Comparison of ENCODE assay signal across 20 cellular contexts in genomic region chr9:122477346-122477745, GRCh38. TPM values are rescaled to one million over a fixed set of nuclear protein-coding genes. Genes with fewer than 3 reads are reported as not detected.
DNase-seq lines count a peak whose midpoint lies in the region; ATAC-seq, FAIRE-seq and TF ChIP-seq lines count a peak whose summit lies in the region.
"Had no signal": no experiment of that assay in that cellular context is flagged by ENCODE, and none has a peak within 500 bp of the region (broad histone marks: within the 10 kb centered on the region; RNA-seq: fewer than 3 reads in every experiment).

No MANE protein-coding gene starts in this region.

- no peak overlapping the region for H3K4me3 Mint-ChIP-seq in activated CD8-positive, alpha-beta T cell treated with anti-CD3 and anti-CD28 coated beads for 36 hours
- H3K4me3 Mint-ChIP-seq in activated CD8-positive, alpha-beta T cell treated with anti-CD3 and anti-CD28 coated beads, Interleukin-2, amount 10 ng/mL, durations not matched to agents 7 days and 5 days, result no peak overlapping the region
- H3K4me3 Mint-ChIP-seq in stimulated activated naive CD8-positive, alpha-beta T cell treated with anti-CD3 and anti-CD28 coated beads, Interleukin-15, amount 100 ng/mL, for 72 hours, result no peak overlapping the region
- H3K4me3 Mint-ChIP-seq: CD4-positive, CD25-positive, alpha-beta regulatory T cell; H9; HFFc6 had no signal

- H3K4me2 ChIP-seq in GM12878 (ENCODE audit: control insufficient read depth, insufficient read depth) (no peak overlapping the region), PC-9 (no peak overlapping the region)

- H3K9ac ChIP-seq in GM12878 (ENCODE audit: control insufficient read depth, insufficient read depth, low read length), result no peak overlapping the region
- H3K9ac ChIP-seq: GM23248 had no signal

- CTCF ChIA-PET in activated CD8-positive, alpha-beta T cell treated with anti-CD3 and anti-CD28 coated beads for 36 hours (lab: Charles Lee), result interaction anchor here (1.4 kb wide), 1 partner anchor 21 kb away, joined by 4 read pairs; no protein-coding TSS in a partner anchor
- CTCF ChIA-PET in activated CD8-positive, alpha-beta T cell treated with anti-CD3 and anti-CD28 coated beads, Interleukin-2, amount 10 ng/mL, durations not matched to agents 7 days and 5 days (lab: Charles Lee), result no interaction called here
- CTCF ChIA-PET in GM12878 (lab: Yijun Ruan, JAX), result interaction anchor here (1.3 to 2.1 kb wide), 2 partner anchors 13 to 21 kb away, joined by 3 to 7 read pairs; no protein-coding TSS in a partner anchor
- CTCF ChIA-PET in PC-9 (lab: Charles Lee), result no interaction called here

- DNase-seq in activated CD8-positive, alpha-beta T cell treated with anti-CD3 and anti-CD28 coated beads for 36 hours, result peak; percentile 11
- no peak for DNase-seq in activated CD8-positive, alpha-beta T cell treated with anti-CD3 and anti-CD28 coated beads, Interleukin-2, amount 10 ng/mL, durations not matched to agents 7 days and 5 days
- no peak for DNase-seq in stimulated activated naive CD8-positive, alpha-beta T cell treated with anti-CD3 and anti-CD28 coated beads, Interleukin-15, Interleukin-2, amounts not matched to agents 100 U/mL and 50 U/mL, for 24 hours
- DNase-seq in stimulated activated naive CD8-positive, alpha-beta T cell treated with anti-CD3 and anti-CD28 coated beads, Interleukin-15, amount 100 ng/mL, for 72 hours, result no peak
- no peak for DNase-seq in GM12878 (ENCODE audit: low read depth, low spot score)
- no peak for DNase-seq in PC-9
- DNase-seq: CD4-positive, CD25-positive, alpha-beta regulatory T cell; DMS79 treated with DMSO at 0.1 percent for 48 hours; GM23248; H9; HFFc6; KG1; NCI-H1092 treated with DMSO at 0.1 percent for 48 hours; NCI-H146; NCI-H2029; NCI-H2227 treated with DMSO at 0.1 percent for 48 hours; NCI-H510A had no signal

- intact Hi-C loops in activated CD8-positive, alpha-beta T cell treated with anti-CD3 and anti-CD28 coated beads for 36 hours (cut with micrococcal nuclease), result no loop called here
- intact Hi-C loops in GM12878 (cut with micrococcal nuclease; ENCODE audit: unreplicated experiment), result no loop called here
- intact Hi-C loops in PC-9 (cut with micrococcal nuclease; ENCODE audit: unreplicated experiment), result no loop called here

- POLR2A ChIA-PET in activated CD8-positive, alpha-beta T cell treated with anti-CD3 and anti-CD28 coated beads for 36 hours (lab: Charles Lee), result no interaction called here
- POLR2A ChIA-PET in activated CD8-positive, alpha-beta T cell treated with anti-CD3 and anti-CD28 coated beads, Interleukin-2, amount 10 ng/mL, durations not matched to agents 7 days and 5 days (lab: Charles Lee), result no interaction called here
- POLR2A ChIA-PET in GM12878 (lab: Charles Lee) (no interaction called here), PC-9 (lab: Charles Lee; ENCODE audit: unreplicated experiment) (no interaction called here)

- in situ Hi-C loops in GM12878 (cut with MboI), result no loop called here

- H3K4me3 ChIP-seq in GM12878, result no peak overlapping the region
- no peak overlapping the region for H3K4me3 ChIP-seq in PC-9
- H3K4me3 ChIP-seq in gastroesophageal sphincter, result no peak overlapping the region
- H3K4me3 ChIP-seq: GM23248 had no signal

- H3K27me3 Mint-ChIP-seq in activated CD8-positive, alpha-beta T cell treated with anti-CD3 and anti-CD28 coated beads for 36 hours, result peaks cover 22% of the 10 kb centered on the region
- peaks cover 26% of the 10 kb centered on the region for H3K27me3 Mint-ChIP-seq in activated CD8-positive, alpha-beta T cell treated with anti-CD3 and anti-CD28 coated beads, Interleukin-2, amount 10 ng/mL, durations not matched to agents 7 days and 5 days (ENCODE audit: low read depth)
- peaks cover 8% of the 10 kb centered on the region for H3K27me3 Mint-ChIP-seq in stimulated activated naive CD8-positive, alpha-beta T cell treated with anti-CD3 and anti-CD28 coated beads, Interleukin-15, amount 100 ng/mL, for 72 hours

- WGBS in GM12878 (ENCODE audit: insufficient coverage, insufficient replicate concordance, low lambda C conversion rate, missing lambda C conversion rate), result 41% methylated on average over 3 of the region's 3 CpGs
- WGBS in gastroesophageal sphincter (ENCODE audit: low coverage in 1 of 2), 2 donors, result 72 to 77% methylated on average over 3 of the region's 3 CpGs

- no peak overlapping the region for H3K27ac ChIP-seq in GM12878 (ENCODE audit: control insufficient read depth, insufficient read depth)
- no peak overlapping the region for H3K27ac ChIP-seq in PC-9
- no peak overlapping the region for H3K27ac ChIP-seq in gastroesophageal sphincter
- H3K27ac ChIP-seq: GM23248 had no signal

- TF ChIP-seq POLR2A in GM12878 (IDR thresholded peaks at IDR 0.05; ENCODE audit: low read depth, low read length), result no peak
- TF ChIP-seq POLR2A in gastroesophageal sphincter (IDR thresholded peaks at IDR 0.05), result no peak

- H3K27me3 ChIP-seq in GM12878 (replicated peaks in 1 of 2; ENCODE audit: control insufficient read depth in 2 of 2, insufficient read depth in 2 of 2, low read length in 1 of 2) (no peaks in the 10 kb centered on the region; a peak in 1 of 4 replicates), PC-9 (ENCODE audit: insufficient read depth, low read depth) (peaks cover 71% of the 10 kb centered on the region), gastroesophageal sphincter (peaks cover 3% of the 10 kb centered on the region)

- H4K20me1 ChIP-seq in GM12878 (ENCODE audit: control insufficient read depth, insufficient read depth), result no peaks in the 10 kb centered on the region
- no peaks in the 10 kb centered on the region for H4K20me1 ChIP-seq in PC-9 (ENCODE audit: insufficient read depth)

- no peaks in the 10 kb centered on the region for H3K36me3 Mint-ChIP-seq in activated CD8-positive, alpha-beta T cell treated with anti-CD3 and anti-CD28 coated beads for 36 hours (ENCODE audit: low read depth)
- H3K36me3 Mint-ChIP-seq in activated CD8-positive, alpha-beta T cell treated with anti-CD3 and anti-CD28 coated beads, Interleukin-2, amount 10 ng/mL, durations not matched to agents 7 days and 5 days (ENCODE audit: low read depth), result no peaks in the 10 kb centered on the region
- H3K36me3 Mint-ChIP-seq: CD4-positive, CD25-positive, alpha-beta regulatory T cell had no signal

- BruUV-seq in GM12878 (replicated peaks; lab: Mats Ljungman, UMichigan) (no TSS peak), PC-9 (replicated peaks; lab: Mats Ljungman, UMichigan) (no TSS peak)

- no peaks in the 10 kb centered on the region for H3K9me2 ChIP-seq in PC-9 (ENCODE audit: insufficient read depth)

- peak; percentile 53 for ATAC-seq in activated CD8-positive, alpha-beta T cell treated with anti-CD3 and anti-CD28 coated beads for 36 hours
- no peak for ATAC-seq in activated CD8-positive, alpha-beta T cell treated with anti-CD3 and anti-CD28 coated beads, Interleukin-2, amount 10 ng/mL, durations not matched to agents 7 days and 5 days
- ATAC-seq in stimulated activated naive CD8-positive, alpha-beta T cell treated with anti-CD3 and anti-CD28 coated beads, Interleukin-15, Interleukin-2, amounts not matched to agents 100 U/mL and 50 U/mL, for 24 hours, result peak; percentile 85
- no peak for ATAC-seq in stimulated activated naive CD8-positive, alpha-beta T cell treated with anti-CD3 and anti-CD28 coated beads, Interleukin-15, amount 100 ng/mL, for 72 hours
- no peak for ATAC-seq in GM12878
- ATAC-seq in gastroesophageal sphincter, result no peak
- ATAC-seq: Panc1 had no signal

- no peak overlapping the region for H3K27ac Mint-ChIP-seq in activated CD8-positive, alpha-beta T cell treated with anti-CD3 and anti-CD28 coated beads for 36 hours
- H3K27ac Mint-ChIP-seq in activated CD8-positive, alpha-beta T cell treated with anti-CD3 and anti-CD28 coated beads, Interleukin-2, amount 10 ng/mL, durations not matched to agents 7 days and 5 days, result no peak overlapping the region
- no peak overlapping the region for H3K27ac Mint-ChIP-seq in stimulated activated naive CD8-positive, alpha-beta T cell treated with anti-CD3 and anti-CD28 coated beads, Interleukin-15, amount 100 ng/mL, for 72 hours
- H3K27ac Mint-ChIP-seq: CD4-positive, CD25-positive, alpha-beta regulatory T cell; H9; HFFc6 had no signal

- no peak for TF ChIP-seq RAD21 in GM12878 (IDR thresholded peaks at IDR 0.05; ENCODE audit: insufficient read depth, low read depth, low read length)

- H3K79me2 ChIP-seq in GM12878 (ENCODE audit: control insufficient read depth, insufficient read depth, low read length), result no peaks in the 10 kb centered on the region
- no peaks in the 10 kb centered on the region for H3K79me2 ChIP-seq in PC-9 (ENCODE audit: low read depth)

- H3K36me3 ChIP-seq in GM12878 (ENCODE audit: control insufficient read depth in 2 of 2, insufficient read depth in 2 of 2, low read length in 1 of 2) (no peaks in the 10 kb centered on the region), PC-9 (ENCODE audit: low read depth) (no peaks in the 10 kb centered on the region), gastroesophageal sphincter (no peaks in the 10 kb centered on the region)

- no peaks in the 10 kb centered on the region for H3K4me1 Mint-ChIP-seq in activated CD8-positive, alpha-beta T cell treated with anti-CD3 and anti-CD28 coated beads for 36 hours (ENCODE audit: low read depth)
- H3K4me1 Mint-ChIP-seq in activated CD8-positive, alpha-beta T cell treated with anti-CD3 and anti-CD28 coated beads, Interleukin-2, amount 10 ng/mL, durations not matched to agents 7 days and 5 days (ENCODE audit: low read depth), result no peaks in the 10 kb centered on the region
- H3K4me1 Mint-ChIP-seq in stimulated activated naive CD8-positive, alpha-beta T cell treated with anti-CD3 and anti-CD28 coated beads, Interleukin-15, amount 100 ng/mL, for 72 hours, result no peaks in the 10 kb centered on the region
- H3K4me1 Mint-ChIP-seq: CD4-positive, CD25-positive, alpha-beta regulatory T cell; H9 had no signal

- no peaks in the 10 kb centered on the region for H3K4me1 ChIP-seq in GM12878 (ENCODE audit: control insufficient read depth, insufficient read depth, low read length)
- no peaks in the 10 kb centered on the region for H3K4me1 ChIP-seq in PC-9 (replicated peaks; ENCODE audit: insufficient read depth)
- H3K4me1 ChIP-seq in gastroesophageal sphincter, result no peaks in the 10 kb centered on the region

- RAD21 ChIA-PET in GM12878 (lab: Charles Lee; ENCODE audit: unreplicated experiment), result no interaction called here

- peak; percentile 56 for FAIRE-seq in GM12878 (lab: Jason Lieb, UNC)

- SMC1A ChIA-PET in GM12878 (lab: Charles Lee; ENCODE audit: uncharacterized antibody, unreplicated experiment), result no interaction called here

- H2AFZ ChIP-seq in GM12878 (ENCODE audit: control insufficient read depth, low read depth, low read length) (no peak overlapping the region), PC-9 (no peak overlapping the region)
- H2AFZ ChIP-seq: GM23248 had no signal

- H3F3A ChIP-seq in PC-9 (ENCODE audit: insufficient read depth, low read depth), result no peaks in the 10 kb centered on the region

- no peak for TF ChIP-seq EP300 in GM12878 (IDR thresholded peaks at IDR 0.05; ENCODE audit: borderline replicate concordance in 1 of 2, control insufficient read depth in 1 of 2, low read depth in 2 of 2, low read length in 2 of 2)
- TF ChIP-seq EP300 in gastroesophageal sphincter (IDR thresholded peaks at IDR 0.05), result no peak

- H3K9me3 Mint-ChIP-seq in activated CD8-positive, alpha-beta T cell treated with anti-CD3 and anti-CD28 coated beads for 36 hours, result no peaks in the 10 kb centered on the region
- H3K9me3 Mint-ChIP-seq in activated CD8-positive, alpha-beta T cell treated with anti-CD3 and anti-CD28 coated beads, Interleukin-2, amount 10 ng/mL, durations not matched to agents 7 days and 5 days (ENCODE audit: insufficient read depth), result no peaks in the 10 kb centered on the region
- H3K9me3 Mint-ChIP-seq in stimulated activated naive CD8-positive, alpha-beta T cell treated with anti-CD3 and anti-CD28 coated beads, Interleukin-15, amount 100 ng/mL, for 72 hours, result no peaks in the 10 kb centered on the region
- H3K9me3 Mint-ChIP-seq: CD4-positive, CD25-positive, alpha-beta regulatory T cell; HFFc6 had no signal

- H3K9me3 ChIP-seq in GM12878 (replicated peaks; ENCODE audit: control insufficient read depth, insufficient read depth, low read length) (no peaks in the 10 kb centered on the region), PC-9 (ENCODE audit: insufficient read depth, low read depth) (no peaks in the 10 kb centered on the region), gastroesophageal sphincter (no peaks in the 10 kb centered on the region)

- TF ChIP-seq CTCF in activated CD8-positive, alpha-beta T cell treated with anti-CD3 and anti-CD28 coated beads for 36 hours (IDR thresholded peaks at IDR 0.05), result no peak
- no peak for TF ChIP-seq CTCF in GM12878 (IDR thresholded peaks at IDR 0.05 in 2 of 3, conservative IDR thresholded peaks at IDR 0.05 in 1 of 3; ENCODE audit: control insufficient read depth in 2 of 3, extremely low read depth in 1 of 3, insufficient read depth in 1 of 3, low read depth in 3 of 3, low read length in 3 of 3)
- no peak for TF ChIP-seq CTCF in PC-9 (conservative IDR thresholded peaks at IDR 0.05)
- TF ChIP-seq CTCF in gastroesophageal sphincter (IDR thresholded peaks at IDR 0.05), result no peak

RNA-seq across cellular contexts. Expression of gene OR1J1, which starts 0.4 kb away (rescaled TPM):
- total RNA-seq in activated CD8-positive, alpha-beta T cell treated with anti-CD3 and anti-CD28 coated beads for 36 hours, result not detected
- not detected for total RNA-seq in activated CD8-positive, alpha-beta T cell treated with anti-CD3 and anti-CD28 coated beads, Interleukin-2, amount 10 ng/mL, durations not matched to agents 7 days and 5 days
- not detected in 2 replicates for total RNA-seq in GM12878 (2013; cell fraction: nucleolus; rRNA removed)
- total RNA-seq in GM12878 (2014; rRNA removed) (not detected in 2 replicates), GM12878 (2014; rRNA removed; fragmentation: Illumina TruSeq; extraction: Trizol) (not detected in 2 replicates), GM12878 (2021) (not detected in 2 replicates), PC-9 (2021) (not detected in 2 replicates), gastroesophageal sphincter (not detected)
- not detected for polyA plus RNA-seq in GM12878 (2011; ENCODE audit: low read depth)
- polyA plus RNA-seq in GM12878 (2011; rRNA removed) (0.07 TPM in 1 of 2 replicates, not detected in the other), GM12878 (2014; fragmentation: Illumina TruSeq; extraction: Trizol) (not detected in 2 replicates), GM12878 (2014; fragmentation: Nextera tagmentation; extraction: Ambion mirVana) (not detected), GM12878 (2014; rRNA removed) (not detected in 2 replicates), GM12878 (2016; fragmentation: Nextera tagmentation; extraction: Ambion mirVana) (not detected)
- not detected in 2 replicates for polyA plus RNA-seq in GM12878 (2011; cell fraction: cytosol; rRNA removed)
- polyA plus RNA-seq in GM12878 (2011; cell fraction: nucleus; rRNA removed), result not detected in 2 replicates
- polyA plus RNA-seq in GM12878 (2012), result not detected in 2 replicates
- polyA minus RNA-seq in GM12878 (2011; rRNA and poly(A)+ RNA removed), result not detected in 2 replicates
- polyA minus RNA-seq in GM12878 (2011; cell fraction: cytosol; rRNA and poly(A)+ RNA removed), result not detected in 2 replicates
- not detected in 2 replicates for polyA minus RNA-seq in GM12878 (2011; cell fraction: nucleus; rRNA and poly(A)+ RNA removed)
- total RNA-seq: CD4-positive, CD25-positive, alpha-beta regulatory T cell; GM23248; H9; HFFc6 had no signal
- polyA plus RNA-seq: BJ; CD4-positive, CD25-positive, alpha-beta regulatory T cell had no signal

RNA-seq across cellular contexts. Expression of gene OR1J2, which starts 33.3 kb away (rescaled TPM):
- total RNA-seq in activated CD8-positive, alpha-beta T cell treated with anti-CD3 and anti-CD28 coated beads for 36 hours, result not detected
- total RNA-seq in activated CD8-positive, alpha-beta T cell treated with anti-CD3 and anti-CD28 coated beads, Interleukin-2, amount 10 ng/mL, durations not matched to agents 7 days and 5 days, result not detected
- 1.6 and 1.8 TPM in 2 replicates for total RNA-seq in GM12878 (2013; cell fraction: nucleolus; rRNA removed)
- not detected in 2 replicates for total RNA-seq in GM12878 (2014; rRNA removed)
- total RNA-seq in GM12878 (2014; rRNA removed; fragmentation: Illumina TruSeq; extraction: Trizol), result not detected in 2 replicates
- not detected in 2 replicates for total RNA-seq in GM12878 (2021)
- polyA plus RNA-seq in GM12878 (2011; ENCODE audit: low read depth), result not detected
- 0.07 and 0.16 TPM in 2 replicates for polyA plus RNA-seq in GM12878 (2011; rRNA removed)
- 0.18 TPM in 1 of 2 replicates, not detected in the other for polyA plus RNA-seq in GM12878 (2011; cell fraction: cytosol; rRNA removed)
- polyA plus RNA-seq in GM12878 (2011; cell fraction: nucleus; rRNA removed), result 0.25 and 0.30 TPM in 2 replicates
- polyA plus RNA-seq in GM12878 (2012), result not detected in 2 replicates
- polyA plus RNA-seq in GM12878 (2014; fragmentation: Illumina TruSeq; extraction: Trizol), result not detected in 2 replicates
- polyA plus RNA-seq in GM12878 (2014; fragmentation: Nextera tagmentation; extraction: Ambion mirVana), result not detected
- not detected in 2 replicates for polyA plus RNA-seq in GM12878 (2014; rRNA removed)
- not detected for polyA plus RNA-seq in GM12878 (2016; fragmentation: Nextera tagmentation; extraction: Ambion mirVana)
- 0.80 and 1.1 TPM in 2 replicates for polyA minus RNA-seq in GM12878 (2011; rRNA and poly(A)+ RNA removed)
- not detected in 2 replicates for polyA minus RNA-seq in GM12878 (2011; cell fraction: cytosol; rRNA and poly(A)+ RNA removed)
- 2.0 and 2.2 TPM in 2 replicates for polyA minus RNA-seq in GM12878 (2011; cell fraction: nucleus; rRNA and poly(A)+ RNA removed)
- total RNA-seq in PC-9 (2021), result not detected in 2 replicates
- not detected for total RNA-seq in gastroesophageal sphincter
- total RNA-seq: H9, HFFc6 had no signal
- polyA plus RNA-seq: CD4-positive, CD25-positive, alpha-beta regulatory T cell had no signal

RNA-seq across cellular contexts. Expression of gene OR1J4, which starts 41.6 kb away (rescaled TPM):
- total RNA-seq in activated CD8-positive, alpha-beta T cell treated with anti-CD3 and anti-CD28 coated beads for 36 hours, result not detected
- total RNA-seq in activated CD8-positive, alpha-beta T cell treated with anti-CD3 and anti-CD28 coated beads, Interleukin-2, amount 10 ng/mL, durations not matched to agents 7 days and 5 days, result not detected
- total RNA-seq in GM12878 (2013; cell fraction: nucleolus; rRNA removed), result 1.0 and 1.4 TPM in 2 replicates
- not detected in 2 replicates for total RNA-seq in GM12878 (2014; rRNA removed)
- not detected in 2 replicates for total RNA-seq in GM12878 (2014; rRNA removed; fragmentation: Illumina TruSeq; extraction: Trizol)
- total RNA-seq in GM12878 (2021), result not detected in 2 replicates
- not detected for polyA plus RNA-seq in GM12878 (2011; ENCODE audit: low read depth)
- 0.12 and 0.19 TPM in 2 replicates for polyA plus RNA-seq in GM12878 (2011; rRNA removed)
- 0.22 TPM in 1 of 2 replicates, not detected in the other for polyA plus RNA-seq in GM12878 (2011; cell fraction: cytosol; rRNA removed)
- polyA plus RNA-seq in GM12878 (2011; cell fraction: nucleus; rRNA removed), result 1.0 TPM in 1 of 2 replicates, not detected in the other
- not detected in 2 replicates for polyA plus RNA-seq in GM12878 (2012)
- not detected in 2 replicates for polyA plus RNA-seq in GM12878 (2014; fragmentation: Illumina TruSeq; extraction: Trizol)
- not detected for polyA plus RNA-seq in GM12878 (2014; fragmentation: Nextera tagmentation; extraction: Ambion mirVana)
- polyA plus RNA-seq in GM12878 (2014; rRNA removed), result not detected in 2 replicates
- not detected for polyA plus RNA-seq in GM12878 (2016; fragmentation: Nextera tagmentation; extraction: Ambion mirVana)
- 1.8 and 1.9 TPM in 2 replicates for polyA minus RNA-seq in GM12878 (2011; rRNA and poly(A)+ RNA removed)
- polyA minus RNA-seq in GM12878 (2011; cell fraction: cytosol; rRNA and poly(A)+ RNA removed), result not detected in 2 replicates
- 1.4 and 1.5 TPM in 2 replicates for polyA minus RNA-seq in GM12878 (2011; cell fraction: nucleus; rRNA and poly(A)+ RNA removed)
- not detected in 2 replicates for total RNA-seq in PC-9 (2021)
- total RNA-seq in gastroesophageal sphincter, result not detected
- total RNA-seq: H9, HFFc6 had no signal
- polyA plus RNA-seq: CD4-positive, CD25-positive, alpha-beta regulatory T cell had no signal

RNA-seq across cellular contexts. Expression of gene OR1N1, which starts 49.7 kb away (rescaled TPM):
- total RNA-seq in activated CD8-positive, alpha-beta T cell treated with anti-CD3 and anti-CD28 coated beads for 36 hours, result not detected
- total RNA-seq in activated CD8-positive, alpha-beta T cell treated with anti-CD3 and anti-CD28 coated beads, Interleukin-2, amount 10 ng/mL, durations not matched to agents 7 days and 5 days, result not detected
- total RNA-seq in GM12878 (2013; cell fraction: nucleolus; rRNA removed), result not detected in 2 replicates
- total RNA-seq in GM12878 (2014; rRNA removed) (not detected in 2 replicates), GM12878 (2014; rRNA removed; fragmentation: Illumina TruSeq; extraction: Trizol) (not detected in 2 replicates), GM12878 (2021) (not detected in 2 replicates), PC-9 (2021) (not detected in 2 replicates), gastroesophageal sphincter (not detected)
- polyA plus RNA-seq in GM12878 (2011; ENCODE audit: low read depth), result not detected
- polyA plus RNA-seq in GM12878 (2011; rRNA removed) (not detected in 2 replicates), GM12878 (2014; fragmentation: Illumina TruSeq; extraction: Trizol) (not detected in 2 replicates), GM12878 (2014; fragmentation: Nextera tagmentation; extraction: Ambion mirVana) (not detected), GM12878 (2014; rRNA removed) (not detected in 2 replicates), GM12878 (2016; fragmentation: Nextera tagmentation; extraction: Ambion mirVana) (not detected)
- not detected in 2 replicates for polyA plus RNA-seq in GM12878 (2011; cell fraction: cytosol; rRNA removed)
- not detected in 2 replicates for polyA plus RNA-seq in GM12878 (2011; cell fraction: nucleus; rRNA removed)
- not detected in 2 replicates for polyA plus RNA-seq in GM12878 (2012)
- polyA minus RNA-seq in GM12878 (2011; rRNA and poly(A)+ RNA removed), result not detected in 2 replicates
- polyA minus RNA-seq in GM12878 (2011; cell fraction: cytosol; rRNA and poly(A)+ RNA removed), result not detected in 2 replicates
- not detected in 2 replicates for polyA minus RNA-seq in GM12878 (2011; cell fraction: nucleus; rRNA and poly(A)+ RNA removed)
- total RNA-seq: CD4-positive, CD25-positive, alpha-beta regulatory T cell; GM23248; H9; HFFc6 had no signal
- polyA plus RNA-seq: BJ; CD4-positive, CD25-positive, alpha-beta regulatory T cell; GM23248 had no signal

Comparison
In these comparisons a context has a peak if more than half of its experiments do, and no peak if none do; other contexts are left out.
1. ATAC-seq: peak in activated CD8-positive, alpha-beta T cell treated with anti-CD3 and anti-CD28 coated beads for 36 hours (single experiment) and stimulated activated naive CD8-positive, alpha-beta T cell treated with anti-CD3 and anti-CD28 coated beads, Interleukin-15, Interleukin-2, amounts not matched to agents 100 U/mL and 50 U/mL, for 24 hours (single experiment); none in activated CD8-positive, alpha-beta T cell treated with anti-CD3 and anti-CD28 coated beads, Interleukin-2, amount 10 ng/mL, durations not matched to agents 7 days and 5 days (single experiment), stimulated activated naive CD8-positive, alpha-beta T cell treated with anti-CD3 and anti-CD28 coated beads, Interleukin-15, amount 100 ng/mL, for 72 hours (single experiment), GM12878 (single experiment) and gastroesophageal sphincter (single experiment).
2. CTCF ChIA-PET loops: an anchor here in activated CD8-positive, alpha-beta T cell treated with anti-CD3 and anti-CD28 coated beads for 36 hours (1.4 kb wide) and GM12878 (1.3 to 2.1 kb wide); none called in activated CD8-positive, alpha-beta T cell treated with anti-CD3 and anti-CD28 coated beads, Interleukin-2, amount 10 ng/mL, durations not matched to agents 7 days and 5 days and PC-9.